Comparison of ENCODE assay signal across 15 cellular contexts in the genomic region with DNA sequence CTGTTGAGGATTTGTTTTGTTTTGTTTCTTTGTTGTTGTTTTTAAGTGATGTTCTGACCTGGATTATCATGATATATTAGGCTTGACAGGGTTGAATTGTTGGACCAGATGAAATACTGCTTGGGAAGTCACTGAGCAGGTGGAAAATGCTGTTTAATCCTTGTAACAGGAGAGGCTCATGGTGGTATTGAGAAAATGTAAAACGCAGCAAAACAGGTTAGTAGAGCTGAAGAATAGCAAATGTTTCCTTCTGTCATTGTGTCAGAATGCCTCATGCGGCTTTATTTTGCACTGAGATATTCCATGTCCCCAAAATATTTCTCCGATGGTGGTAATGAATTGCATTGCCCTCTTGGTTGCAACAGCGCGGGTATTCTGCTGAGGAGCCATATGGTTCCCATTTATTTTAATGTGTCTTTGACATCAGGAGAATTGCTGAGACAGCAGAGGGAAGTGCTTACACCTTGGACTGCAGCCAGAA.
DNase-seq lines count a peak whose midpoint lies in the region; TF ChIP-seq lines count a peak whose summit lies in the region.
"Had no signal": no experiment of that assay in that cellular context is flagged by ENCODE, and none has a peak within 500 bp of the region (broad histone marks: within the 10 kb centered on the region; RNA-seq: fewer than 3 reads in every experiment).

No MANE protein-coding gene starts in this region.

- no peaks in the 10 kb centered on the region for H3K9me3 Mint-ChIP-seq in endodermal cell
- H3K9me3 Mint-ChIP-seq in CD8-positive, alpha-beta memory T cell: no peaks in the 10 kb centered on the region
- H3K9me3 Mint-ChIP-seq: activated naive CD4-positive, alpha-beta T cell treated with anti-CD3 and anti-CD28 coated beads, Interleukin-2, amount 50 U/mL, for 72 hours; naive thymus-derived CD8-positive, alpha-beta T cell had no signal

- peak overlapping the region; percentile 54 for H3K27ac ChIP-seq in endodermal cell (ENCODE audit: low read depth, low read length)
- H3K27ac ChIP-seq in vagina: peak overlapping the region; percentile 22
- H3K27ac ChIP-seq in CD8-positive, alpha-beta memory T cell (ENCODE audit: low read depth, low read length): no peak overlapping the region
- H3K27ac ChIP-seq: coronary artery, RWPE1, skin epidermis, upper lobe of left lung had no signal

- CTCF ChIA-PET in CD8-positive, alpha-beta memory T cell (lab: Charles Lee): no interaction called here

- H3K4me1 Mint-ChIP-seq in endodermal cell: peaks cover 3% of the 10 kb centered on the region
- H3K4me1 Mint-ChIP-seq in CD8-positive, alpha-beta memory T cell: no peaks in the 10 kb centered on the region
- H3K4me1 Mint-ChIP-seq: naive thymus-derived CD8-positive, alpha-beta T cell had no signal

- 90 to 93% methylated on average over 3 to 5 of the region's 5 CpGs for WGBS in endodermal cell (ENCODE audit: insufficient coverage in 1 of 2, insufficient read length in 1 of 2), 2 experiments

- H3K36me3 Mint-ChIP-seq in endodermal cell (ENCODE audit: low read depth): no peaks in the 10 kb centered on the region
- no peaks in the 10 kb centered on the region for H3K36me3 Mint-ChIP-seq in CD8-positive, alpha-beta memory T cell
- H3K36me3 Mint-ChIP-seq: activated naive CD4-positive, alpha-beta T cell treated with anti-CD3 and anti-CD28 coated beads, Interleukin-2, amount 50 U/mL, for 72 hours had no signal

- intact Hi-C loops in vagina (cut with DNase I): no loop called here

- peak; percentile 21 for DNase-seq in NCI-H510A treated with DMSO at 0.1 percent for 48 hours (lab: John Stamatoyannopoulos, UW)
- DNase-seq in NCI-H510A (lab: John Stamatoyannopoulos, UW): no peak
- peak; percentile 97 for DNase-seq in NCI-H2227 treated with DMSO at 0.1 percent for 48 hours (lab: John Stamatoyannopoulos, UW)
- no peak for DNase-seq in endodermal cell
- no peak for DNase-seq in vagina (ENCODE audit: extremely low spot score in 2 of 2)
- DNase-seq in KBM-7: no peak
- DNase-seq in SIG-M5 (lab: John Stamatoyannopoulos, UW): no peak
- DNase-seq in CD8-positive, alpha-beta memory T cell: no peak
- DNase-seq: kidney glomerular epithelial cell; naive thymus-derived CD8-positive, alpha-beta T cell; upper lobe of left lung had no signal

- in situ Hi-C loops in KBM-7 (cut with MboI; ENCODE audit: low pct_unique_long_range_greater_than_20kb, low sequenced_read_pairs): no loop called here

- no peak overlapping the region for H3K9ac ChIP-seq in endodermal cell (ENCODE audit: extremely low read depth, low read length, poor library complexity, severe bottlenecking)

- H3K9me3 ChIP-seq in endodermal cell (ENCODE audit: control insufficient read depth, low read length): no peaks in the 10 kb centered on the region
- no peaks in the 10 kb centered on the region for H3K9me3 ChIP-seq in vagina
- H3K9me3 ChIP-seq in CD8-positive, alpha-beta memory T cell (ENCODE audit: low read length): no peaks in the 10 kb centered on the region
- H3K9me3 ChIP-seq: upper lobe of left lung had no signal

- H3K27me3 ChIP-seq in endodermal cell (ENCODE audit: control insufficient read depth, insufficient read depth, low read length, poor library complexity, severe bottlenecking) (no peaks in the 10 kb centered on the region), vagina (no peaks in the 10 kb centered on the region)
- H3K27me3 ChIP-seq in CD8-positive, alpha-beta memory T cell (ENCODE audit: insufficient read depth, low read length, poor library complexity, severe bottlenecking): no peaks in the 10 kb centered on the region
- H3K27me3 ChIP-seq: upper lobe of left lung had no signal

- H3K4me1 ChIP-seq in endodermal cell (ENCODE audit: control insufficient read depth, insufficient read depth, low read length) (no peaks in the 10 kb centered on the region), vagina (no peaks in the 10 kb centered on the region)
- no peaks in the 10 kb centered on the region for H3K4me1 ChIP-seq in CD8-positive, alpha-beta memory T cell (ENCODE audit: insufficient read depth, low read length)
- H3K4me1 ChIP-seq: upper lobe of left lung had no signal

- H3K27ac Mint-ChIP-seq in endodermal cell: no peak overlapping the region
- H3K27ac Mint-ChIP-seq in CD8-positive, alpha-beta memory T cell: no peak overlapping the region
- H3K27ac Mint-ChIP-seq: activated naive CD4-positive, alpha-beta T cell treated with anti-CD3 and anti-CD28 coated beads, Interleukin-2, amount 50 U/mL, for 72 hours; naive thymus-derived CD8-positive, alpha-beta T cell had no signal

- no peak for TF ChIP-seq POLR2A in vagina (IDR thresholded peaks at IDR 0.05)

- H3K36me3 ChIP-seq in endodermal cell (ENCODE audit: control insufficient read depth, insufficient read depth, low read length) (no peaks in the 10 kb centered on the region), vagina (no peaks in the 10 kb centered on the region)
- H3K36me3 ChIP-seq in CD8-positive, alpha-beta memory T cell (ENCODE audit: insufficient read depth, low read length): no peaks in the 10 kb centered on the region
- H3K36me3 ChIP-seq: upper lobe of left lung had no signal

- no peak for TF ChIP-seq CTCF in endodermal cell (conservative IDR thresholded peaks at IDR 0.05)
- no peak for TF ChIP-seq CTCF in vagina (IDR thresholded peaks at IDR 0.05)

- POLR2A ChIA-PET in CD8-positive, alpha-beta memory T cell (lab: Charles Lee): no interaction called here

- H3K4me3 Mint-ChIP-seq in endodermal cell: no peak overlapping the region
- no peak overlapping the region for H3K4me3 Mint-ChIP-seq in CD8-positive, alpha-beta memory T cell
- H3K4me3 Mint-ChIP-seq: naive thymus-derived CD8-positive, alpha-beta T cell had no signal

- H3K4me3 ChIP-seq in endodermal cell (ENCODE audit: low read length): no peak overlapping the region
- no peak overlapping the region for H3K4me3 ChIP-seq in vagina
- no peak overlapping the region for H3K4me3 ChIP-seq in CD8-positive, alpha-beta memory T cell (ENCODE audit: low read length)
- H3K4me3 ChIP-seq: coronary artery, skin epidermis, upper lobe of left lung had no signal

- H3K27me3 Mint-ChIP-seq in endodermal cell (ENCODE audit: insufficient read depth): no peaks in the 10 kb centered on the region
- peaks cover 2 to 4% of the 10 kb centered on the region in 2 donors for H3K27me3 Mint-ChIP-seq in CD8-positive, alpha-beta memory T cell

Comparison
In these comparisons a context has a peak if more than half of its experiments do, and no peak if none do; other contexts are left out.
1. DNase-seq: peak in NCI-H510A treated with DMSO at 0.1 percent for 48 hours (single experiment) and NCI-H2227 treated with DMSO at 0.1 percent for 48 hours (single experiment); none in NCI-H510A (single experiment), endodermal cell (single experiment), vagina (0 of 2), KBM-7 (single experiment), SIG-M5 (single experiment) and CD8-positive, alpha-beta memory T cell (0 of 5).